8 cellular contexts compared by ENCODE assay signal in genomic region chr1:92951141-92951582, GRCh38. TPM values are rescaled to one million over a fixed set of nuclear protein-coding genes. Genes with fewer than 3 reads are reported as not detected.
A peak's percentile ranks its signal among the peaks of the same experiment; 100 is the strongest.
DNase-seq lines count a peak whose midpoint lies in the region; ATAC-seq and TF ChIP-seq lines count a peak whose summit lies in the region.

No MANE protein-coding gene starts in this region.

- H3K4me1 ChIP-seq in left lung = peaks cover 0 to 20% of the 10 kb centered on the region in 2 donors

- TF ChIP-seq CTCF in GM10266 (IDR thresholded peaks at IDR 0.05; ENCODE audit: control insufficient read depth, insufficient read depth, low read depth, missing control alignments) = peak; percentile 44
- no peak for TF ChIP-seq CTCF in WERI-Rb-1 (IDR thresholded peaks at IDR 0.05; ENCODE audit: low read depth, low read length)
- TF ChIP-seq CTCF in left lung (IDR thresholded peaks at IDR 0.05) = no peak

- H3K36me3 ChIP-seq in WERI-Rb-1 (no peaks in the 10 kb centered on the region), left lung (no peaks in the 10 kb centered on the region)

- no peak for DNase-seq in GM10266 (ENCODE audit: extremely low spot score)
- peak; percentile 15 for DNase-seq in WERI-Rb-1
- DNase-seq in left lung = no peak
- DNase-seq in NCI-H1417 treated with DMSO at 0.1 percent for 48 hours (lab: John Stamatoyannopoulos, UW) = no peak
- DNase-seq in globus pallidus (ENCODE audit: low spot score) = no peak
- no peak for DNase-seq in hippocampal formation (lab: John Stamatoyannopoulos, UW)

- no peak overlapping the region for H3K4me3 ChIP-seq in WERI-Rb-1 (ENCODE audit: low read depth, low read length)
- H3K4me3 ChIP-seq in left lung = no peak overlapping the region

- H3K9me3 ChIP-seq in WERI-Rb-1 (ENCODE audit: severe bottlenecking) (no peaks in the 10 kb centered on the region), left lung (no peaks in the 10 kb centered on the region)

- no peaks in the 10 kb centered on the region for H3K27me3 ChIP-seq in WERI-Rb-1 (ENCODE audit: insufficient read depth, low read depth, severe bottlenecking)
- no peaks in the 10 kb centered on the region for H3K27me3 ChIP-seq in left lung

- H3K27ac ChIP-seq in WERI-Rb-1 = peak overlapping the region; percentile 26
- peak overlapping the region in 1 of 2 donors; percentile 51 for H3K27ac ChIP-seq in left lung

- intact Hi-C loops in left lung (cut with DNase I) = no loop called here

- peak; percentile 41 for ATAC-seq in GM19467 (IDR thresholded peaks at IDR 0.05; ENCODE audit: unreplicated experiment)
- peak; percentile 47 for ATAC-seq in HG03520 (IDR thresholded peaks at IDR 0.05; ENCODE audit: unreplicated experiment)
- ATAC-seq in left lung = peak; percentile 48

RNA-seq across cellular contexts. Expression of gene DIPK1A, which starts 10.1 kb away (rescaled TPM):
- total RNA-seq in left lung = 10 to 100 TPM in 1 of 2 donors, 1 to 10 TPM in 1; 6.8 to 10.8 TPM
